Comparison of ENCODE assay signal across 26 cellular contexts in the genomic region with DNA sequence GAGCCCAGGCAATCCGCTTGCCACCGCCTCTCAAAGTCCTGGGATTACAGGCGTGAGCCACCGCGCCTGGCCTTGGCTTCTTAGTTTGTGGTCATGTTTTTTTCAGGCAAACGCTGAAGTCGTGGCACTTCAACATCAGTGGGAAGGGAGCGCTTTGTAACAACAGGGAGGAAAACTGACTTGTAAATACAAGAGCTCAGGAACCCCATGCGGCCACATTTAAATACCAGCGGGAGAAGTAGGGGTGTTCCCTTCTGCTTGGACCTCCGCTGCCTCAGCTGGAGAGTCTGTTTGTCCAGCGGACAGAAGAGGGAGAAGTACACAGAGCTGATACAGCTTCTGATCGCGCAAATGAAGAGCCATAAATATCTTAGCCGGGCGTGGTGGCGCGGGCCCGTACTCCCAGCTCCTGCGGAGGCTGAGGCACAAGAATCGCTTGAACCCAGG.
DNase-seq lines count a peak whose midpoint lies in the region; ATAC-seq and TF ChIP-seq lines count a peak whose summit lies in the region.
"Had no signal": no experiment of that assay in that cellular context is flagged by ENCODE, and none has a peak within 500 bp of the region (broad histone marks: within the 10 kb centered on the region; RNA-seq: fewer than 3 reads in every experiment).

No MANE protein-coding gene starts in this region.

- ATAC-seq in HG02798 (IDR thresholded peaks at IDR 0.05; ENCODE audit: poor library complexity, unreplicated experiment) = no peak
- no peak for ATAC-seq in GM21529 (IDR thresholded peaks at IDR 0.05; ENCODE audit: unreplicated experiment)
- ATAC-seq: left ventricle myocardium superior; stimulated activated memory B cell treated with anti-CD40 and anti-IgM and Interleukin-4, amounts not matched to agents 10 μg/mL and 1 μg/mL and 100 μg/mL, for 72 hours had no signal

- no peaks in the 10 kb centered on the region for H3K9me3 Mint-ChIP-seq in mesothelial cell of epicardium
- H3K9me3 Mint-ChIP-seq in progenitor cell of endocrine pancreas (ENCODE audit: low read depth) = no peaks in the 10 kb centered on the region
- H3K9me3 Mint-ChIP-seq: activated naive CD8-positive, alpha-beta T cell treated with anti-CD3 and anti-CD28 coated beads for 36 hours; activated T-cell treated with anti-CD3 and anti-CD28 coated beads, Interleukin-2, amount 50 U/mL, for 24 hours; stimulated activated memory B cell treated with anti-CD40 and anti-IgM and Interleukin-4, amounts not matched to agents 10 μg/mL and 1 μg/mL and 100 μg/mL, for 72 hours had no signal

- in situ Hi-C loops in ACHN (cut with HindIII; ENCODE audit: low pct_ligation_motif_present, low pct_unique_long_range_greater_than_20kb, low sequenced_read_pairs) = no loop called here

- H3K36me3 ChIP-seq in H7 (replicated peaks; ENCODE audit: control insufficient read depth, insufficient read depth, low read length) = no peaks in the 10 kb centered on the region
- H3K36me3 ChIP-seq: prostate gland, SJCRH30, upper lobe of left lung had no signal

- H3K36me3 Mint-ChIP-seq in mesothelial cell of epicardium = no peaks in the 10 kb centered on the region
- no peaks in the 10 kb centered on the region for H3K36me3 Mint-ChIP-seq in progenitor cell of endocrine pancreas (ENCODE audit: insufficient read depth)
- H3K36me3 Mint-ChIP-seq: activated naive CD8-positive, alpha-beta T cell treated with anti-CD3 and anti-CD28 coated beads for 36 hours; stimulated activated memory B cell treated with anti-CD40 and anti-IgM and Interleukin-4, amounts not matched to agents 10 μg/mL and 1 μg/mL and 100 μg/mL, for 72 hours had no signal

- H3K27ac Mint-ChIP-seq in mesothelial cell of epicardium (no peak overlapping the region), progenitor cell of endocrine pancreas (no peak overlapping the region)
- H3K27ac Mint-ChIP-seq: activated naive CD8-positive, alpha-beta T cell treated with anti-CD3 and anti-CD28 coated beads for 36 hours; activated T-cell treated with anti-CD3 and anti-CD28 coated beads, Interleukin-2, amount 50 U/mL, for 24 hours; stimulated activated memory B cell treated with anti-CD40 and anti-IgM and Interleukin-4, amounts not matched to agents 10 μg/mL and 1 μg/mL and 100 μg/mL, for 72 hours had no signal

- H3K4me3 ChIP-seq in H7 (ENCODE audit: insufficient read depth, low read depth, low read length) (no peak overlapping the region; the same call in 1 of the 2 replicates), fibroblast of mammary gland (ENCODE audit: control insufficient read depth, low read depth, low read length) (no peak overlapping the region)
- H3K4me3 ChIP-seq: prostate gland, SJCRH30, upper lobe of left lung had no signal

- peaks cover 6% of the 10 kb centered on the region for H3K27me3 Mint-ChIP-seq in mesothelial cell of epicardium (ENCODE audit: low read depth)
- H3K27me3 Mint-ChIP-seq in progenitor cell of endocrine pancreas = peaks cover 12% of the 10 kb centered on the region
- H3K27me3 Mint-ChIP-seq: activated naive CD8-positive, alpha-beta T cell treated with anti-CD3 and anti-CD28 coated beads for 36 hours; activated T-cell treated with anti-CD3 and anti-CD28 coated beads, Interleukin-2, amount 50 U/mL, for 24 hours had no signal

- H3K4me1 Mint-ChIP-seq in mesothelial cell of epicardium (peaks cover 10% of the 10 kb centered on the region), progenitor cell of endocrine pancreas (ENCODE audit: low read depth) (no peaks in the 10 kb centered on the region)
- H3K4me1 Mint-ChIP-seq: activated naive CD8-positive, alpha-beta T cell treated with anti-CD3 and anti-CD28 coated beads for 36 hours; stimulated activated memory B cell treated with anti-CD40 and anti-IgM and Interleukin-4, amounts not matched to agents 10 μg/mL and 1 μg/mL and 100 μg/mL, for 72 hours had no signal

- DNase-seq in H7 = peak; percentile 72
- peak; percentile 27 for DNase-seq in MV-4-11 (lab: John Stamatoyannopoulos, UW)
- peak; percentile 8 for DNase-seq in fibroblast of mammary gland (ENCODE audit: low read depth)
- no peak for DNase-seq in mesothelial cell of epicardium (ENCODE audit: low spot score in 2 of 2, unreplicated experiment in 2 of 2)
- no peak for DNase-seq in progenitor cell of endocrine pancreas (ENCODE audit: low spot score, unreplicated experiment)
- DNase-seq in ACHN = no peak
- DNase-seq: activated CD4-positive, alpha-beta T cell treated with anti-CD3 and anti-CD28 coated beads, Interleukin-2, amount 50 U/mL, for 1 hour; activated CD4-positive, CD25-positive, alpha-beta regulatory T cell; activated effector memory CD4-positive, alpha-beta T cell treated with anti-CD3 and anti-CD28 coated beads, Interleukin-2, amount 50 U/mL, for 16 hours; activated naive CD8-positive, alpha-beta T cell treated with anti-CD3 and anti-CD28 coated beads for 36 hours; activated T-cell treated with anti-CD3 and anti-CD28 coated beads, Interleukin-2, amount 50 U/mL, for 24 hours; aorta; C1 segment of cervical spinal cord; GDM1; hippocampal formation; Kasumi-1; left ventricle myocardium superior; NCI-H446 treated with DMSO at 0.1 percent for 48 hours; SJCRH30; stimulated activated CD4-positive, alpha-beta T cell treated with anti-CD3 and anti-CD28 coated beads, Interleukin-15, amount 100 ng/mL, for 24 hours; T-helper 1 cell had no signal

- H3K4me3 Mint-ChIP-seq in mesothelial cell of epicardium = peak overlapping the region; percentile 43
- H3K4me3 Mint-ChIP-seq in progenitor cell of endocrine pancreas (ENCODE audit: low read depth) = no peak overlapping the region
- H3K4me3 Mint-ChIP-seq: activated naive CD8-positive, alpha-beta T cell treated with anti-CD3 and anti-CD28 coated beads for 36 hours; activated T-cell treated with anti-CD3 and anti-CD28 coated beads, Interleukin-2, amount 50 U/mL, for 24 hours; stimulated activated memory B cell treated with anti-CD40 and anti-IgM and Interleukin-4, amounts not matched to agents 10 μg/mL and 1 μg/mL and 100 μg/mL, for 72 hours had no signal

- no peaks in the 10 kb centered on the region for H3K27me3 ChIP-seq in H7 (ENCODE audit: control insufficient read depth, insufficient read depth, low read length)
- H3K27me3 ChIP-seq: SJCRH30, upper lobe of left lung had no signal

- TF ChIP-seq CTCF in fibroblast of mammary gland (conservative IDR thresholded peaks at IDR 0.05; ENCODE audit: control insufficient read depth, insufficient read depth, low read depth, low read length) = no peak
- no peak for TF ChIP-seq CTCF in mesothelial cell of epicardium (IDR thresholded peaks at IDR 0.05; ENCODE audit: unreplicated experiment)
- no peak for TF ChIP-seq CTCF in progenitor cell of endocrine pancreas (IDR thresholded peaks at IDR 0.05; ENCODE audit: unreplicated experiment)

Comparison
In these comparisons a context has a peak if more than half of its experiments do, and no peak if none do; other contexts are left out.
1. DNase-seq: peak in H7 (single experiment), MV-4-11 (single experiment) and fibroblast of mammary gland (single experiment); none in mesothelial cell of epicardium (0 of 2), progenitor cell of endocrine pancreas (single experiment) and ACHN (single experiment).